ENCODE assay signal across 8 cellular contexts in genomic region chr12:65881965-65882413, GRCh38. TPM values are rescaled to one million over a fixed set of nuclear protein-coding genes. Genes with fewer than 3 reads are reported as not detected.
DNase-seq lines count a peak whose midpoint lies in the region; ATAC-seq and TF ChIP-seq lines count a peak whose summit lies in the region.

No MANE protein-coding gene starts in this region.

- CTCF ChIA-PET in A673 (lab: Charles Lee): no interaction called here

- POLR2A ChIA-PET in A673 (lab: Charles Lee; ENCODE audit: low non-redundant PET): no interaction called here

- no peak overlapping the region for H3K4me3 Mint-ChIP-seq in endodermal cell

- peaks cover 48% of the 10 kb centered on the region for H3K4me1 Mint-ChIP-seq in endodermal cell

- intact Hi-C loops in A673 (cut with micrococcal nuclease; ENCODE audit: unreplicated experiment): no loop called here

- H3K27ac Mint-ChIP-seq in endodermal cell: peak overlapping the region; percentile 21

- TF ChIP-seq CTCF in A673 (conservative IDR thresholded peaks at IDR 0.05; ENCODE audit: low read depth, low read length) (no peak), endodermal cell (conservative IDR thresholded peaks at IDR 0.05) (peak; percentile 53), upper lobe of left lung (IDR thresholded peaks at IDR 0.05) (peak in 1 of 6 experiments; percentile 7), BE2C (IDR thresholded peaks at IDR 0.05; ENCODE audit: low read depth, low read length) (no peak)

- peaks cover 10% of the 10 kb centered on the region for H3K36me3 Mint-ChIP-seq in endodermal cell (ENCODE audit: low read depth)

- no peak overlapping the region for H3K4me3 ChIP-seq in A673 (ENCODE audit: low read depth, low read length, poor library complexity, severe bottlenecking)
- H3K4me3 ChIP-seq in endodermal cell (ENCODE audit: low read length): no peak overlapping the region
- peak overlapping the region; percentile 30 for H3K4me3 ChIP-seq in mononuclear cell (ENCODE audit: low read length)
- peak overlapping the region in 3 of 4 donors; percentile 20 to 35 (median 30) for H3K4me3 ChIP-seq in upper lobe of left lung
- no peak overlapping the region for H3K4me3 ChIP-seq in BE2C (ENCODE audit: low read depth, low read length)

- no peak overlapping the region for H3K9ac ChIP-seq in endodermal cell (ENCODE audit: extremely low read depth, low read length, poor library complexity, severe bottlenecking)

- H3K9me3 Mint-ChIP-seq in endodermal cell: no peaks in the 10 kb centered on the region

- H3K27me3 ChIP-seq in A673 (replicated peaks; ENCODE audit: insufficient read depth, low read depth, low read length, poor library complexity) (no peaks in the 10 kb centered on the region), endodermal cell (ENCODE audit: control insufficient read depth, insufficient read depth, low read length, poor library complexity, severe bottlenecking) (no peaks in the 10 kb centered on the region), mononuclear cell (ENCODE audit: insufficient read depth, low read length) (peaks cover 3% of the 10 kb centered on the region), upper lobe of left lung (no peaks in the 10 kb centered on the region), BE2C (no peaks in the 10 kb centered on the region)

- 85 to 93% methylated on average over 9 to 15 of the region's 15 CpGs for WGBS in endodermal cell (ENCODE audit: insufficient coverage in 1 of 2, insufficient read length in 1 of 2), 2 experiments
- 27 to 38% methylated on average over 13 to 15 of the region's 15 CpGs for WGBS in upper lobe of left lung, 2 donors

- no peak for TF ChIP-seq EP300 in upper lobe of left lung (IDR thresholded peaks at IDR 0.05)

- H3K36me3 ChIP-seq in A673 (ENCODE audit: insufficient read depth, low read length, poor library complexity, severe bottlenecking) (peaks cover 14% of the 10 kb centered on the region), endodermal cell (ENCODE audit: control insufficient read depth, insufficient read depth, low read length) (peaks cover 65% of the 10 kb centered on the region), upper lobe of left lung (no peaks in the 10 kb centered on the region), BE2C (no peaks in the 10 kb centered on the region)

- DNase-seq in A673 (ENCODE audit: low spot score) (no peak), LHCN-M2 (ENCODE audit: low read depth) (peak; percentile 40), endodermal cell (peak; percentile 75), upper lobe of left lung (peak; percentile 64 to 86), T-helper 2 cell (no peak), BE2C (no peak)

- H3K9me3 ChIP-seq in A673 (ENCODE audit: low read depth, low read length, poor library complexity, severe bottlenecking) (no peaks in the 10 kb centered on the region), endodermal cell (ENCODE audit: control insufficient read depth, low read length) (no peaks in the 10 kb centered on the region), mononuclear cell (ENCODE audit: low read depth, low read length) (no peaks in the 10 kb centered on the region), upper lobe of left lung (no peaks in the 10 kb centered on the region), BE2C (no peaks in the 10 kb centered on the region)

- no peaks in the 10 kb centered on the region for H3K27me3 Mint-ChIP-seq in endodermal cell (ENCODE audit: insufficient read depth)

- H3K4me1 ChIP-seq in A673 (ENCODE audit: insufficient read depth, low read length, poor library complexity, severe bottlenecking) (peaks cover 59% of the 10 kb centered on the region), endodermal cell (ENCODE audit: control insufficient read depth, insufficient read depth, low read length) (peaks cover 19% of the 10 kb centered on the region), mononuclear cell (ENCODE audit: insufficient read depth, low read length) (peaks cover 28% of the 10 kb centered on the region), upper lobe of left lung (peaks cover 11 to 24% (median 21%) of the 10 kb centered on the region in 4 donors), BE2C (no peaks in the 10 kb centered on the region)

- ATAC-seq in upper lobe of left lung (ENCODE audit: low FRiP score in 2 of 2): peak; percentile 87 to 90
- no peak for ATAC-seq in GM21367 (IDR thresholded peaks at IDR 0.05; ENCODE audit: unreplicated experiment)

- BruUV-seq in A673 (replicated peaks; lab: Mats Ljungman, UMichigan): no TSS peak

- H3K27ac ChIP-seq in A673 (ENCODE audit: low read depth, low read length, poor library complexity, severe bottlenecking) (peak overlapping the region; percentile 11), endodermal cell (ENCODE audit: low read depth, low read length) (peak overlapping the region; percentile 78), upper lobe of left lung (peak overlapping the region; percentile 8 to 65 (median 45))

- no peak for TF ChIP-seq POLR2A in upper lobe of left lung (IDR thresholded peaks at IDR 0.05)

RNA-seq across cellular contexts. Expression of gene HMGA2, which starts 57.7 kb away (rescaled TPM):
- 96.8 and 103 TPM in 2 replicates for total RNA-seq in A673 (2021)
- 51.0 and 53.2 TPM in 2 replicates for total RNA-seq in LHCN-M2 (2014; rRNA removed)
- 23.8 TPM for polyA plus RNA-seq in LHCN-M2 (2012)
- total RNA-seq in endodermal cell: 100 to 1,000 TPM; 101 to 119 TPM
- polyA plus RNA-seq in endodermal cell (2013, experiment 1 of 2): 267 TPM
- polyA plus RNA-seq in endodermal cell (2013, experiment 2 of 2): 307 TPM
- total RNA-seq in mononuclear cell: under 0.01 TPM
- total RNA-seq in upper lobe of left lung: 1 to 10 TPM in 1 of 6 donors, under 1 TPM in 3, not detected in 2; 0.30 to 1.1 (median 0.40) TPM
- polyA plus RNA-seq in BE2C (2012; ENCODE audit: insufficient read depth, insufficient read length, low read depth): not detected

Comparison
In these comparisons a context has a peak if more than half of its experiments do, and no peak if none do; other contexts are left out.
1. DNase-seq: peak in LHCN-M2 (single experiment), endodermal cell (single experiment) and upper lobe of left lung (2 of 2); none in A673 (single experiment), T-helper 2 cell (0 of 5) and BE2C (single experiment).
2. H3K27ac ChIP-seq: peak in every context shown above with its lines; median percentile 78 in endodermal cell; 45 in upper lobe of left lung; 11 in A673.
3. H3K4me3 ChIP-seq: peak in mononuclear cell (single experiment) and upper lobe of left lung (3 of 4); none in A673 (single experiment), endodermal cell (single experiment) and BE2C (single experiment).
4. RNA of gene HMGA2, which starts 57.7 kb away (total RNA-seq): 101 to 119 TPM in endodermal cell, 96.8 to 103 TPM in A673 and 51.0 to 53.2 TPM in LHCN-M2; 0.30 to 1.1 TPM in upper lobe of left lung and under 0.01 TPM in mononuclear cell (single experiment); every median in the first group is over 10 times any median in the second.